In the genomic region with DNA sequence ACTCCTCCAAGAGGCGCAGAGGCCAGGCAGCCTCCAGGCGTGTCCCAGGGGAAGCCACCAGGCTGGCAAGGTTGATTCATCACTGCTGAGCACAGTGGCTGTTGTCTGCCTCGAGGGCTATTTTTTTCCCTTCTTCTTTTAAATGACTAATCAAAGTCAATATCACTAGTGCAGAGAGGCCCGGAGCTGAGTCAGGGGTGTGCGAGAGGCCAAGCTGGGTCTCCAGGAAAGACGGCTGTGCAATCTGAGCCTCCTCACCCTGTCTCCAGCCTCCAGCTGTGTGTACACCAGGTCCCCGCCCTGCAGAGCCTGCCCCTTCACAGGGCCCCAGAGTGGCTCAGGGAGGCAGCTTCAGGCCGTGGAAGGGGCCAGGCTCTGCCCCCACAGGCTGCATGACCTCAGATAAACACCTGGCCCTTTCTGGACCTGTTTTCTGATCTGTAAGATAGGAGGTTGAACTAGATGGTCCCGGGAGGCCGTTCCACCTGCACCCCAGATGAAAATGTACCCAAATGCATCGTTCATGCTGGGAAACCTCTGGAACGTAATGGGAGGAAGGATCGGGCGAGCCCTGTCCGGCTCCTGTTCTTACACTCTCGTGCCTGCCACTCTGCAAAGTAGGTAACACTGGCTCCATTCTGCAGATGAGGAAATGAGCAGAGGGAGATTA, we compare ENCODE assay signal across 9 cellular contexts. TPM values are rescaled to one million over a fixed set of nuclear protein-coding genes. Genes with fewer than 3 reads are reported as not detected.
A peak's percentile ranks its signal among the peaks of the same experiment; 100 is the strongest.
DNase-seq lines count a peak whose midpoint lies in the region; ATAC-seq and TF ChIP-seq lines count a peak whose summit lies in the region.
"Had no signal": no experiment of that assay in that cellular context is flagged by ENCODE, and none has a peak within 500 bp of the region (broad histone marks: within the 10 kb centered on the region; RNA-seq: fewer than 3 reads in every experiment).

No MANE protein-coding gene starts in this region.

- no peaks in the 10 kb centered on the region for H3K36me3 ChIP-seq in GM23248 (ENCODE audit: low read depth)
- H3K36me3 ChIP-seq in adipocyte (ENCODE audit: control insufficient read depth, insufficient read depth, low read length, severe bottlenecking), result no peaks in the 10 kb centered on the region
- H3K36me3 ChIP-seq in mucosa of stomach (ENCODE audit: control insufficient read depth, insufficient read depth, low read length), result no peaks in the 10 kb centered on the region
- H3K36me3 ChIP-seq in tibial nerve, result peaks cover 0 to 9% (median 0%) of the 10 kb centered on the region in 3 donors
- H3K36me3 ChIP-seq: ascending aorta had no signal

- DNase-seq in A172 (ENCODE audit: low spot score), result peak; percentile 99
- DNase-seq in GM23248, result peak; percentile 99
- peak; percentile 98 for DNase-seq in NCI-H69 (lab: John Stamatoyannopoulos, UW)
- peak; percentile 97 for DNase-seq in adipocyte (ENCODE audit: low read depth)
- no peak for DNase-seq in tibial nerve (ENCODE audit: low spot score in 2 of 2)
- DNase-seq in T-helper 9 cell, result no peak

- no peak for TF ChIP-seq CTCF in tibial nerve (IDR thresholded peaks at IDR 0.05)

- peaks cover 13% of the 10 kb centered on the region for H4K20me1 ChIP-seq in GM23248 (ENCODE audit: insufficient read depth)

- H3K27ac ChIP-seq in GM23248, result peak overlapping the region; percentile 91
- H3K27ac ChIP-seq in tibial nerve, result no peak overlapping the region

- H3K9me2 ChIP-seq in GM23248 (ENCODE audit: insufficient read depth), result no peaks in the 10 kb centered on the region

- peaks cover 77% of the 10 kb centered on the region for H3K79me2 ChIP-seq in GM23248 (ENCODE audit: insufficient read depth)

- TF ChIP-seq EP300 in tibial nerve (IDR thresholded peaks at IDR 0.05), result no peak

- H3F3A ChIP-seq in GM23248 (ENCODE audit: insufficient read depth), result peaks cover 21% of the 10 kb centered on the region

- H3K4me1 ChIP-seq in GM23248 (ENCODE audit: insufficient read depth), result peaks cover 28% of the 10 kb centered on the region
- H3K4me1 ChIP-seq in adipocyte (ENCODE audit: control insufficient read depth, insufficient read depth, low read length), result peaks cover 35% of the 10 kb centered on the region
- H3K4me1 ChIP-seq in mucosa of stomach (ENCODE audit: control insufficient read depth, insufficient read depth, low read length), result peaks cover 40% of the 10 kb centered on the region
- H3K4me1 ChIP-seq in tibial nerve, result peaks cover 0 to 35% (median 10%) of the 10 kb centered on the region in 4 donors

- no peak overlapping the region for H2AFZ ChIP-seq in GM23248

- H3K9ac ChIP-seq in GM23248 (peak overlapping the region; percentile 94), adipocyte (ENCODE audit: low read length) (peak overlapping the region; percentile 18), mucosa of stomach (ENCODE audit: low read length) (peak overlapping the region; percentile 39)

- in situ Hi-C loops in GM23248 (cut with MboI), result no loop called here

- H3K4me3 ChIP-seq in GM23248, result peak overlapping the region; percentile 21; the same call in 1 of the 2 replicates
- no peak overlapping the region for H3K4me3 ChIP-seq in adipocyte (ENCODE audit: low read length)
- no peak overlapping the region for H3K4me3 ChIP-seq in mucosa of stomach (ENCODE audit: low read length)
- H3K4me3 ChIP-seq in tibial nerve, result no peak overlapping the region

- peak overlapping the region; percentile 39 for H3K4me2 ChIP-seq in GM23248 (ENCODE audit: unreplicated experiment)

- no peaks in the 10 kb centered on the region for H3K9me3 ChIP-seq in GM23248 (ENCODE audit: low read depth)
- H3K9me3 ChIP-seq in adipocyte (ENCODE audit: control insufficient read depth, low read length), result no peaks in the 10 kb centered on the region
- H3K9me3 ChIP-seq in mucosa of stomach (ENCODE audit: control insufficient read depth, low read length), result no peaks in the 10 kb centered on the region
- no peaks in the 10 kb centered on the region for H3K9me3 ChIP-seq in tibial nerve
- H3K9me3 ChIP-seq: ascending aorta had no signal

- H3K27me3 ChIP-seq in GM23248 (replicated peaks; ENCODE audit: insufficient read depth) (no peaks in the 10 kb centered on the region), adipocyte (replicated peaks; ENCODE audit: control insufficient read depth, insufficient read depth, low read length) (no peaks in the 10 kb centered on the region), mucosa of stomach (ENCODE audit: control insufficient read depth, insufficient read depth, low read length) (no peaks in the 10 kb centered on the region), tibial nerve (no peaks in the 10 kb centered on the region)
- H3K27me3 ChIP-seq: ascending aorta had no signal

- WGBS in GM23248 (ENCODE audit: low coverage in 1 of 2, low lambda C conversion rate in 2 of 2, missing lambda C conversion rate in 2 of 2), 2 experiments, result 41 to 44% methylated on average over 16 of the region's 16 CpGs
- 70 to 73% methylated on average over 15 to 16 of the region's 16 CpGs for WGBS in tibial nerve, 2 donors

- no peak for ATAC-seq in HG02870 (IDR thresholded peaks at IDR 0.05; ENCODE audit: unreplicated experiment)

- TF ChIP-seq POLR2A in tibial nerve (IDR thresholded peaks at IDR 0.05), result no peak

RNA-seq across cellular contexts. Expression of a gene that starts 3.7 kb away (rescaled TPM):
- total RNA-seq in A172 (2014; rRNA removed; shearing (Covaris generic)), result 18.6 and 30.2 TPM in 2 replicates
- total RNA-seq in GM23248 (2014; rRNA removed; shearing (Covaris generic)), result 10.9 and 20.6 TPM in 2 replicates
- 10.1 and 12.0 TPM in 2 replicates for polyA plus RNA-seq in GM23248 (2016; fragmentation: Nextera tagmentation; extraction: Ambion mirVana)
- total RNA-seq in tibial nerve, result 10 to 100 TPM in 2 of 4 donors, 1 to 10 TPM in 2; 3.9 to 19.4 (median 10.8) TPM

RNA-seq across cellular contexts. Expression of a gene that starts 22.8 kb away (rescaled TPM):
- total RNA-seq in A172 (2014; rRNA removed; shearing (Covaris generic)), result 35.9 and 46.9 TPM in 2 replicates
- 8.9 and 20.8 TPM in 2 replicates for total RNA-seq in GM23248 (2014; rRNA removed; shearing (Covaris generic))
- polyA plus RNA-seq in GM23248 (2016; fragmentation: Nextera tagmentation; extraction: Ambion mirVana), result 17.6 and 18.1 TPM in 2 replicates
- total RNA-seq in tibial nerve, result 10 to 100 TPM in 2 of 4 donors, 1 to 10 TPM in 2; 7.5 to 19.2 (median 10.9) TPM

RNA-seq across cellular contexts. Expression of a gene that starts 32.4 kb away (rescaled TPM):
- 129 and 138 TPM in 2 replicates for total RNA-seq in A172 (2014; rRNA removed; shearing (Covaris generic))
- 36.2 and 48.2 TPM in 2 replicates for total RNA-seq in GM23248 (2014; rRNA removed; shearing (Covaris generic))
- 95.1 and 98.5 TPM in 2 replicates for polyA plus RNA-seq in GM23248 (2016; fragmentation: Nextera tagmentation; extraction: Ambion mirVana)
- total RNA-seq in tibial nerve, result 10 to 100 TPM; 22.5 to 50.6 (median 39.3) TPM

RNA-seq across cellular contexts. Expression of a gene that starts 32.5 kb away (rescaled TPM):
- total RNA-seq in A172 (2014; rRNA removed; shearing (Covaris generic)), result 1.4 and 2.5 TPM in 2 replicates
- 5.2 and 5.7 TPM in 2 replicates for total RNA-seq in GM23248 (2014; rRNA removed; shearing (Covaris generic))
- polyA plus RNA-seq in GM23248 (2016; fragmentation: Nextera tagmentation; extraction: Ambion mirVana), result 12.7 and 14.3 TPM in 2 replicates
- 1 to 10 TPM; 2.7 to 8.4 (median 6.3) TPM for total RNA-seq in tibial nerve

RNA-seq across cellular contexts. Expression of a gene that starts 48.2 kb away (rescaled TPM):
- 6.6 and 8.3 TPM in 2 replicates for total RNA-seq in A172 (2014; rRNA removed; shearing (Covaris generic))
- total RNA-seq in GM23248 (2014; rRNA removed; shearing (Covaris generic)), result 3.5 and 5.9 TPM in 2 replicates
- polyA plus RNA-seq in GM23248 (2016; fragmentation: Nextera tagmentation; extraction: Ambion mirVana), result 1.2 and 1.3 TPM in 2 replicates
- 1 to 10 TPM; 1.1 to 4.2 (median 3.4) TPM for total RNA-seq in tibial nerve

Comparison
In these comparisons a context has a peak if more than half of its experiments do, and no peak if none do; other contexts are left out.
1. DNase-seq: peak in A172 (single experiment), GM23248 (single experiment), NCI-H69 (single experiment) and adipocyte (single experiment); none in tibial nerve (0 of 2) and T-helper 9 cell (single experiment).
2. H3K9ac ChIP-seq: peak in every context shown above with its lines; median percentile 94 in GM23248; 39 in mucosa of stomach; 18 in adipocyte.